ENCODE assay signal across 27 cellular contexts in the genomic region with DNA sequence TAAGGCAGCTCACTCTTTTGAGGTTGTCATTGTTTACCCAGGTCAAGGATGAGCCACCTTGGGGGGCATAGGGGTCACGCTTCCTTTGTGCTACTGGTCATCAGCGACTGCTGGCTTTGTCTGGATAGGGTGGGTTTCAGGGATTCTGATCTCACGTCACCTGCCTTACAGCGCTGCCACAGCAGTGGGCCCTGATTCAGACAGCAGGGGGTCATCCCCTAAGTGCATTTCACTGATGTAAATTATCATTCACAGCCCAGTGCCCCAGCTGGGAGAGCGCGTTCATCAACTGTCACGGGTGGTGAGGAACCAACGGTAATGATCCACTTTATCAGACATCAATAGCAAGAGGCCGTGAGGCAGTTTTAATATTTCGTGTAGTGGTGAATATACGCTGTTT.
DNase-seq lines count a peak whose midpoint lies in the region; ATAC-seq and TF ChIP-seq lines count a peak whose summit lies in the region.
"Had no signal": no experiment of that assay in that cellular context is flagged by ENCODE, and none has a peak within 500 bp of the region (broad histone marks: within the 10 kb centered on the region; RNA-seq: fewer than 3 reads in every experiment).

No MANE protein-coding gene starts in this region.

- TF ChIP-seq CTCF in body of pancreas (IDR thresholded peaks at IDR 0.05) = no peak
- no peak for TF ChIP-seq CTCF in suprapubic skin (IDR thresholded peaks at IDR 0.05)

- 94 to 97% methylated on average over 11 of the region's 11 CpGs for WGBS in body of pancreas, 2 donors
- WGBS in suprapubic skin = 97% methylated on average over 11 of the region's 11 CpGs

- DNase-seq in NCI-H2107 treated with DMSO at 0.1 percent for 48 hours (lab: John Stamatoyannopoulos, UW; ENCODE audit: unreplicated experiment) (peak; percentile 12), NCI-H2107 (lab: John Stamatoyannopoulos, UW) (no peak), NCI-H2227 treated with DMSO at 0.1 percent for 48 hours (lab: John Stamatoyannopoulos, UW) (peak; percentile 86), T-helper 2 cell (no peak), body of pancreas (no peak), suprapubic skin (ENCODE audit: low spot score in 2 of 2) (no peak)
- DNase-seq: activated CD4-positive, CD25-positive, alpha-beta regulatory T cell treated with anti-CD3 and anti-CD28 coated beads, Interleukin-2, amount 50 U/mL, for 72 hours; activated T-cell treated with anti-CD3 and anti-CD28 coated beads for 4 hours; AML-193; CD4-positive, alpha-beta memory T cell; effector memory CD4-positive, alpha-beta T cell; EL; erythroblast; GOT3; NCI-H1436; NCI-H2171 treated with DMSO at 0.1 percent for 48 hours; NCI-H774; right lobe of liver; stimulated activated CD4-positive, alpha-beta T cell treated with anti-CD3 and anti-CD28 coated beads, Interleukin-12 subunit alpha, Interleukin-12 subunit beta, amount 100 ng/mL, for 4 hours; stimulated activated CD4-positive, alpha-beta T cell treated with anti-CD3 and anti-CD28 coated beads, Interleukin-4, amount 100 ng/mL, for 1 hour; stimulated activated naive B cell treated with anti-CD40 and anti-IgM and Interleukin-4, amounts not matched to agents 10 μg/mL and 1 μg/mL and 100 μg/mL, for 72 hours had no signal

- H3K4me3 ChIP-seq in iPS-15b (ENCODE audit: low read depth, low read length) = no peak overlapping the region
- H3K4me3 ChIP-seq in body of pancreas = no peak overlapping the region
- H3K4me3 ChIP-seq in suprapubic skin = no peak overlapping the region
- H3K4me3 ChIP-seq: K562, lung, right lobe of liver had no signal

- no peak for TF ChIP-seq EP300 in suprapubic skin (IDR thresholded peaks at IDR 0.05)

- no peak for ATAC-seq in body of pancreas
- no peak for ATAC-seq in HG03571 (IDR thresholded peaks at IDR 0.05; ENCODE audit: unreplicated experiment)
- ATAC-seq: activated naive CD4-positive, alpha-beta T cell treated with anti-CD3 and anti-CD28 coated beads, Interleukin-2, amount 50 U/mL, for 72 hours; K562; right lobe of liver; stimulated activated naive B cell treated with anti-CD40 and anti-IgM and Interleukin-4, amounts not matched to agents 10 μg/mL and 1 μg/mL and 100 μg/mL, for 72 hours had no signal

- H3K27me3 ChIP-seq in iPS-15b (ENCODE audit: control insufficient read depth, insufficient read depth, low read length) (no peaks in the 10 kb centered on the region), body of pancreas (no peaks in the 10 kb centered on the region), suprapubic skin (no peaks in the 10 kb centered on the region)
- H3K27me3 ChIP-seq: right lobe of liver had no signal

- H3K9ac ChIP-seq in iPS-15b (ENCODE audit: low read depth, low read length) = peak overlapping the region; percentile 5

- no peak overlapping the region for H3K27ac ChIP-seq in body of pancreas
- H3K27ac ChIP-seq in suprapubic skin = no peak overlapping the region
- H3K27ac ChIP-seq: 22Rv1, right lobe of liver had no signal

- no peaks in the 10 kb centered on the region for H3K36me3 ChIP-seq in iPS-15b (ENCODE audit: control insufficient read depth, insufficient read depth, low read length)
- peaks cover 0 to 4% of the 10 kb centered on the region in 2 donors for H3K36me3 ChIP-seq in body of pancreas (replicated peaks in 1 of 2; ENCODE audit: insufficient read depth in 1 of 2, low read depth in 2 of 2)
- no peaks in the 10 kb centered on the region for H3K36me3 ChIP-seq in suprapubic skin

- H3K9me3 ChIP-seq in iPS-15b (ENCODE audit: control insufficient read depth, insufficient read depth, low read length) (no peaks in the 10 kb centered on the region), body of pancreas (no peaks in the 10 kb centered on the region), suprapubic skin (no peaks in the 10 kb centered on the region)
- H3K9me3 ChIP-seq: right lobe of liver had no signal

- intact Hi-C loops in body of pancreas (cut with DNase I) = no loop called here

- H3K4me1 ChIP-seq in iPS-15b (ENCODE audit: control insufficient read depth, insufficient read depth, low read length) (peaks cover 33% of the 10 kb centered on the region), body of pancreas (peaks cover 30% of the 10 kb centered on the region), suprapubic skin (peaks cover 21% of the 10 kb centered on the region)
- H3K4me1 ChIP-seq: right lobe of liver had no signal

- TF ChIP-seq POLR2A in body of pancreas (IDR thresholded peaks at IDR 0.05) = no peak
- TF ChIP-seq POLR2A in suprapubic skin (IDR thresholded peaks at IDR 0.05) = no peak

Comparison
In these comparisons a context has a peak if more than half of its experiments do, and no peak if none do; other contexts are left out.
1. DNase-seq: peak in NCI-H2107 treated with DMSO at 0.1 percent for 48 hours (single experiment) and NCI-H2227 treated with DMSO at 0.1 percent for 48 hours (single experiment); none in NCI-H2107 (single experiment), T-helper 2 cell (0 of 5), body of pancreas (0 of 4) and suprapubic skin (0 of 2).